11 cellular contexts compared by ENCODE assay signal in genomic region chr7:75623390-75624133, GRCh38.
DNase-seq lines count a peak whose midpoint lies in the region; ATAC-seq and TF ChIP-seq lines count a peak whose summit lies in the region.
"Had no signal": no experiment of that assay in that cellular context is flagged by ENCODE, and none has a peak within 500 bp of the region (broad histone marks: within the 10 kb centered on the region; RNA-seq: fewer than 3 reads in every experiment).

No MANE protein-coding gene starts in this region.

- no peaks in the 10 kb centered on the region for H3K27me3 ChIP-seq in tibial artery
- H3K27me3 ChIP-seq: brain microvascular endothelial cell, Peyer's patch had no signal

- no peaks in the 10 kb centered on the region for H3K27me3 Mint-ChIP-seq in activated T-cell treated with anti-CD3 and anti-CD28 coated beads, Interleukin-2, amount 50 U/mL, for 24 hours

- ATAC-seq in HG03469 (IDR thresholded peaks at IDR 0.05; ENCODE audit: unreplicated experiment) = no peak

- H3K9me3 ChIP-seq in mesodermal cell (ENCODE audit: control insufficient read depth, low read length) = peaks cover 13% of the 10 kb centered on the region
- H3K9me3 ChIP-seq in tibial artery = peaks cover 0 to 6% (median 0%) of the 10 kb centered on the region in 3 donors

- H3K4me3 Mint-ChIP-seq in activated T-cell treated with anti-CD3 and anti-CD28 coated beads, Interleukin-2, amount 50 U/mL, for 24 hours = no peak overlapping the region

- H3K36me3 ChIP-seq in mesodermal cell (ENCODE audit: control insufficient read depth, insufficient read depth, low read length) = peaks cover 37% of the 10 kb centered on the region
- H3K36me3 ChIP-seq in tibial artery = peaks cover 0 to 18% (median 7%) of the 10 kb centered on the region in 3 donors
- H3K36me3 ChIP-seq: brain microvascular endothelial cell, Peyer's patch had no signal

- no peak for TF ChIP-seq CTCF in tibial artery (IDR thresholded peaks at IDR 0.05)

- H3K27ac ChIP-seq in cingulate gyrus (ENCODE audit: low read depth, low read length) = peak overlapping the region; percentile 34
- H3K27ac ChIP-seq in mesodermal cell (ENCODE audit: low read depth, low read length, severe bottlenecking) = peak overlapping the region; percentile 76
- peak overlapping the region; percentile 72 to 75 for H3K27ac ChIP-seq in tibial artery
- H3K27ac ChIP-seq: brain microvascular endothelial cell had no signal

- peak overlapping the region; percentile 13 for H3K27ac Mint-ChIP-seq in activated T-cell treated with anti-CD3 and anti-CD28 coated beads, Interleukin-2, amount 50 U/mL, for 24 hours

- 85 to 87% methylated on average over 15 of the region's 16 CpGs for WGBS in mesodermal cell (ENCODE audit: insufficient coverage in 2 of 2), 2 experiments

- H3K4me1 ChIP-seq in mesodermal cell (ENCODE audit: control insufficient read depth, insufficient read depth, low read length, poor library complexity, severe bottlenecking) (peaks cover 10% of the 10 kb centered on the region), tibial artery (peaks cover 0 to 31% (median 18%) of the 10 kb centered on the region in 4 donors)
- H3K4me1 ChIP-seq: Peyer's patch had no signal

- H3K4me1 Mint-ChIP-seq in activated T-cell treated with anti-CD3 and anti-CD28 coated beads, Interleukin-2, amount 50 U/mL, for 24 hours (ENCODE audit: low read depth) = peaks cover 4% of the 10 kb centered on the region

- no peak for DNase-seq in activated T-cell treated with anti-CD3 and anti-CD28 coated beads, Interleukin-2, amount 50 U/mL, for 24 hours
- no peak for DNase-seq in activated T-cell treated with anti-CD3 and anti-CD28 coated beads, Interleukin-2, amount 50 U/mL, for 48 hours
- DNase-seq in tibial artery = no peak
- DNase-seq in inferior parietal cortex (ENCODE audit: extremely low spot score) = no peak
- DNase-seq in SIG-M5 treated with dmso at 0.1 percent for 504 hours (lab: John Stamatoyannopoulos, UW; ENCODE audit: unreplicated experiment) = no peak
- DNase-seq: activated CD4-positive, alpha-beta T cell treated with anti-CD3 and anti-CD28 coated beads, Interleukin-2, amount 50 U/mL, for 4 hours; brain microvascular endothelial cell had no signal

- peaks cover 14% of the 10 kb centered on the region for H3K9me3 Mint-ChIP-seq in activated T-cell treated with anti-CD3 and anti-CD28 coated beads, Interleukin-2, amount 50 U/mL, for 24 hours

- no peaks in the 10 kb centered on the region for H3K36me3 Mint-ChIP-seq in activated T-cell treated with anti-CD3 and anti-CD28 coated beads, Interleukin-2, amount 50 U/mL, for 24 hours (ENCODE audit: low read depth)

- intact Hi-C loops in tibial artery (cut with DNase I; ENCODE audit: low total_unique reads) = no loop called here

- H3K4me3 ChIP-seq in mesodermal cell (ENCODE audit: extremely low read depth, insufficient read depth, low read length, poor library complexity, severe bottlenecking) (no peak overlapping the region), tibial artery (no peak overlapping the region)
- H3K4me3 ChIP-seq: Peyer's patch had no signal
